Comparison of ENCODE assay signal across 16 cellular contexts in genomic region chr17:72705905-72706395, GRCh38.
A peak's percentile ranks its signal among the peaks of the same experiment; 100 is the strongest.
DNase-seq lines count a peak whose midpoint lies in the region; ATAC-seq lines count a peak whose summit lies in the region.
"Had no signal": no experiment of that assay in that cellular context is flagged by ENCODE, and none has a peak within 500 bp of the region (broad histone marks: within the 10 kb centered on the region; RNA-seq: fewer than 3 reads in every experiment).

No MANE protein-coding gene starts in this region.

- H3K27me3 Mint-ChIP-seq in T-helper 2 cell treated with Interferon-gamma antibody and Interleukin-4, amounts not matched to agents 5 μg/mL and 100 μg/mL, for 36 hours (ENCODE audit: low read depth) = no peaks in the 10 kb centered on the region
- H3K27me3 Mint-ChIP-seq in immature natural killer cell (ENCODE audit: low read depth in 3 of 3) = peaks cover 0 to 2% (median 1%) of the 10 kb centered on the region in 3 donors

- H3K27ac Mint-ChIP-seq in T-helper 2 cell treated with Interferon-gamma antibody and Interleukin-4, amounts not matched to agents 5 μg/mL and 100 μg/mL, for 36 hours = peak overlapping the region; percentile 58
- no peak overlapping the region for H3K27ac Mint-ChIP-seq in immature natural killer cell

- peaks cover 21% of the 10 kb centered on the region for H3K4me1 Mint-ChIP-seq in T-helper 2 cell treated with Interferon-gamma antibody and Interleukin-4, amounts not matched to agents 5 μg/mL and 100 μg/mL, for 36 hours (ENCODE audit: low read depth)
- H3K4me1 Mint-ChIP-seq in immature natural killer cell = no peaks in the 10 kb centered on the region

- DNase-seq in COLO668 (lab: John Stamatoyannopoulos, UW; ENCODE audit: unreplicated experiment) (peak; percentile 11), NCI-H446 treated with DMSO at 0.1 percent for 48 hours (lab: John Stamatoyannopoulos, UW) (no peak), immature natural killer cell (no peak), NCI-H2196 treated with DMSO at 0.1 percent for 48 hours (lab: John Stamatoyannopoulos, UW; ENCODE audit: unreplicated experiment) (no peak), 8988T (no peak)
- no peak for DNase-seq in T-helper 2 cell treated with Interferon-gamma antibody and Interleukin-4, amounts not matched to agents 5 μg/mL and 100 μg/mL, for 36 hours (ENCODE audit: low spot score)
- DNase-seq: activated T-cell treated with anti-CD3 and anti-CD28 coated beads, Interleukin-2, amount 50 U/mL, for 48 hours; AML-193; DND-41; effector CD8-positive, alpha-beta T cell; glutamatergic neuron; nucleus accumbens; stimulated activated CD4-positive, alpha-beta T cell treated with anti-CD3 and anti-CD28 coated beads, Interleukin-12 subunit alpha, Interleukin-12 subunit beta, amount 100 ng/mL, for 4 hours had no signal

- H3K9me3 Mint-ChIP-seq in T-helper 2 cell treated with Interferon-gamma antibody and Interleukin-4, amounts not matched to agents 5 μg/mL and 100 μg/mL, for 36 hours = peaks cover 20% of the 10 kb centered on the region
- no peaks in the 10 kb centered on the region for H3K9me3 Mint-ChIP-seq in immature natural killer cell

- H3K4me3 Mint-ChIP-seq in T-helper 2 cell treated with Interferon-gamma antibody and Interleukin-4, amounts not matched to agents 5 μg/mL and 100 μg/mL, for 36 hours = no peak overlapping the region
- no peak overlapping the region for H3K4me3 Mint-ChIP-seq in immature natural killer cell

- H3K36me3 Mint-ChIP-seq in T-helper 2 cell treated with Interferon-gamma antibody and Interleukin-4, amounts not matched to agents 5 μg/mL and 100 μg/mL, for 36 hours (ENCODE audit: low read depth) = peaks cover 25% of the 10 kb centered on the region
- peaks cover 5 to 13% (median 13%) of the 10 kb centered on the region in 3 donors for H3K36me3 Mint-ChIP-seq in immature natural killer cell

- ATAC-seq in GM18870 (IDR thresholded peaks at IDR 0.05; ENCODE audit: unreplicated experiment) = peak; percentile 61
- ATAC-seq in HG02798 (IDR thresholded peaks at IDR 0.05; ENCODE audit: poor library complexity, unreplicated experiment) = peak; percentile 86
- ATAC-seq: Right ventricle myocardium inferior had no signal
